ENCODE assay signal across 1 cellular context in the genomic region with DNA sequence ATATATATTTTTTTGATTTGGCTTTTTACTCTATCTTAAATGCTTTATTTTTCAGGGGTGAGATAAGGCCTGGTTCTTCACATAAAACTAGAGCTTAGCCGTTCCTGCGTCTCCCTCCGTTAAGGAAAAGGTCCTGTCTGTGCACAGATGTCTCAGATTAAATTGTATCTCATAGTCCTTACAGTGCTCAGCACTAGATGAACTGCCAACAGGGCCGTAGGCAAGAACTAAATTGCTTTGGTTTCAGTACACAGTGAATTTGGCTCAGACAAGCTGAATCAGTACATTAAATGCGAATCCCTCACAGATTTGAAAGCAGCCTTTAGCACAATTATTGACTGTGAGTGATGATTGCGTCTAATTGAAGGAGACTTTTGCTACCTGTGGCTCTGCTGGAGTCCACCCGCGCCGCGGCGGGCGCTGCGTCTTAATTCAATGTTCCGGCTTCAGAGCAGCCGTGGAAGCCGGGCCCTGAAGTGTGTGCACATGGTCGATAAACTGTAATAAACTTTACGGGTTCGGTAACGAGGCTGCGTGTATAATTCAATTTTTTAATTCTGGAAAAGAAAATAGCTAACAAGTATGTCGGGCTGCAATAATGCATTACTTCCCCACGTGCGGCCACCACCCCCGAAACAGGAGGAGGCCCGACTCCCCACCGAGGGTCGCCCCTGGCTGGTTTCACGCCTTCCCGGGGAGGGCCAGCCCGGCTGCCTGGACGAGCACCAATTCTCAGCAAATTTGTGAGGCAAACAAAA.
TF ChIP-seq lines count a peak whose summit lies in the region.

No MANE protein-coding gene starts in this region.

TF ChIP-seq in SK-N-SH treated with all-trans-retinoic acid at 6 μM for 48 hours, 23 proteins besides CTCF, POLR2A, EP300 and RAD21 (continued from another document):
- TF ChIP-seq, protein P1, sequence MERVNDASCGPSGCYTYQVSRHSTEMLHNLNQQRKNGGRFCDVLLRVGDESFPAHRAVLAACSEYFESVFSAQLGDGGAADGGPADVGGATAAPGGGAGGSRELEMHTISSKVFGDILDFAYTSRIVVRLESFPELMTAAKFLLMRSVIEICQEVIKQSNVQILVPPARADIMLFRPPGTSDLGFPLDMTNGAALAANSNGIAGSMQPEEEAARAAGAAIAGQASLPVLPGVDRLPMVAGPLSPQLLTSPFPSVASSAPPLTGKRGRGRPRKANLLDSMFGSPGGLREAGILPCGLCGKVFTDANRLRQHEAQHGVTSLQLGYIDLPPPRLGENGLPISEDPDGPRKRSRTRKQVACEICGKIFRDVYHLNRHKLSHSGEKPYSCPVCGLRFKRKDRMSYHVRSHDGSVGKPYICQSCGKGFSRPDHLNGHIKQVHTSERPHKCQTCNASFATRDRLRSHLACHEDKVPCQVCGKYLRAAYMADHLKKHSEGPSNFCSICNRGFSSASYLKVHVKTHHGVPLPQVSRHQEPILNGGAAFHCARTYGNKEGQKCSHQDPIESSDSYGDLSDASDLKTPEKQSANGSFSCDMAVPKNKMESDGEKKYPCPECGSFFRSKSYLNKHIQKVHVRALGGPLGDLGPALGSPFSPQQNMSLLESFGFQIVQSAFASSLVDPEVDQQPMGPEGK (CRISPR knock-in tag; IDR thresholded peaks at IDR 0.05; ENCODE audit: borderline replicate concordance): no peak
- TF ChIP-seq CREB5 (CRISPR knock-in tag; IDR thresholded peaks at IDR 0.05; ENCODE audit: low read depth) (no peak), ESRRG (CRISPR knock-in tag; IDR thresholded peaks at IDR 0.05) (no peak), RARB (CRISPR knock-in tag; IDR thresholded peaks at IDR 0.05) (no peak), SNAI2 (CRISPR knock-in tag; IDR thresholded peaks at IDR 0.05) (no peak), ISL1 (CRISPR knock-in tag; IDR thresholded peaks at IDR 0.05) (no peak), ZNF8 (CRISPR knock-in tag; IDR thresholded peaks at IDR 0.05) (no peak), OSR1 (CRISPR knock-in tag; IDR thresholded peaks at IDR 0.05) (no peak), TSHZ2 (CRISPR knock-in tag; IDR thresholded peaks at IDR 0.05) (no peak), ZNF565 (CRISPR knock-in tag; conservative IDR thresholded peaks at IDR 0.05; ENCODE audit: low read depth) (no peak)
